8 cellular contexts compared by ENCODE assay signal in genomic region chr10:34638405-34639054, GRCh38.
A peak's percentile ranks its signal among the peaks of the same experiment; 100 is the strongest.
DNase-seq lines count a peak whose midpoint lies in the region; ATAC-seq and TF ChIP-seq lines count a peak whose summit lies in the region.

No MANE protein-coding gene starts in this region.

- H3K36me3 Mint-ChIP-seq in nephron progenitor cell (ENCODE audit: low read depth): peaks cover 17% of the 10 kb centered on the region

- no peak overlapping the region for H3K27ac Mint-ChIP-seq in nephron progenitor cell
- H3K27ac Mint-ChIP-seq in stimulated activated naive CD8-positive, alpha-beta T cell treated with anti-CD3 and anti-CD28 coated beads, Interleukin-15, amount 100 ng/mL, for 72 hours: no peak overlapping the region

- no peak overlapping the region for H3K4me3 Mint-ChIP-seq in nephron progenitor cell
- no peak overlapping the region for H3K4me3 Mint-ChIP-seq in stimulated activated naive CD8-positive, alpha-beta T cell treated with anti-CD3 and anti-CD28 coated beads, Interleukin-15, amount 100 ng/mL, for 72 hours

- no peak overlapping the region for H3K4me2 ChIP-seq in OCI-LY1 (ENCODE audit: low read length)

- TF ChIP-seq POLR2A in esophagus squamous epithelium (IDR thresholded peaks at IDR 0.05): no peak

- H3K4me3 ChIP-seq in OCI-LY1 (ENCODE audit: low read depth, low read length, poor library complexity, severe bottlenecking) (no peak overlapping the region), esophagus squamous epithelium (no peak overlapping the region)

- H3F3A ChIP-seq in OCI-LY1 (ENCODE audit: insufficient read depth, low read length): no peaks in the 10 kb centered on the region

- peaks cover 84% of the 10 kb centered on the region for H3K4me1 Mint-ChIP-seq in nephron progenitor cell
- peaks cover 7% of the 10 kb centered on the region for H3K4me1 Mint-ChIP-seq in stimulated activated naive CD8-positive, alpha-beta T cell treated with anti-CD3 and anti-CD28 coated beads, Interleukin-15, amount 100 ng/mL, for 72 hours

- H3K9me3 ChIP-seq in OCI-LY1 (ENCODE audit: low read length) (no peaks in the 10 kb centered on the region), esophagus squamous epithelium (no peaks in the 10 kb centered on the region)

- no peaks in the 10 kb centered on the region for H3K9me2 ChIP-seq in OCI-LY1 (ENCODE audit: low read depth, low read length)

- no peak overlapping the region for H3K27ac ChIP-seq in OCI-LY1 (ENCODE audit: low read depth, low read length, poor library complexity, severe bottlenecking)
- H3K27ac ChIP-seq in esophagus squamous epithelium: peak overlapping the region in 1 of 4 donors; percentile 10

- no peaks in the 10 kb centered on the region for H3K27me3 Mint-ChIP-seq in nephron progenitor cell (ENCODE audit: low read depth, poor library complexity)
- peaks cover 8% of the 10 kb centered on the region for H3K27me3 Mint-ChIP-seq in stimulated activated naive CD8-positive, alpha-beta T cell treated with anti-CD3 and anti-CD28 coated beads, Interleukin-15, amount 100 ng/mL, for 72 hours

- H3K36me3 ChIP-seq in OCI-LY1 (ENCODE audit: insufficient read depth, low read length) (no peaks in the 10 kb centered on the region), esophagus squamous epithelium (no peaks in the 10 kb centered on the region)

- no peaks in the 10 kb centered on the region for H3K4me1 ChIP-seq in OCI-LY1 (ENCODE audit: insufficient read depth, low read length, severe bottlenecking)
- H3K4me1 ChIP-seq in esophagus squamous epithelium: peaks cover 0 to 57% (median 3%) of the 10 kb centered on the region in 3 donors

- no peak overlapping the region for H2AFZ ChIP-seq in OCI-LY1 (ENCODE audit: low read length)

- 22 to 26% methylated on average over 4 of the region's 4 CpGs for WGBS in esophagus squamous epithelium, 2 donors

- H3K79me2 ChIP-seq in OCI-LY1 (ENCODE audit: insufficient read depth, low read length): no peaks in the 10 kb centered on the region

- no peaks in the 10 kb centered on the region for H4K20me1 ChIP-seq in OCI-LY1 (ENCODE audit: insufficient read depth, low read length)

- H3K9ac ChIP-seq in OCI-LY1 (ENCODE audit: low read length): no peak overlapping the region

- TF ChIP-seq CTCF in OCI-LY1 (IDR thresholded peaks at IDR 0.05; ENCODE audit: low read length) (peak; percentile 87), esophagus squamous epithelium (IDR thresholded peaks at IDR 0.05) (peak; percentile 78 to 95 (median 91)), nephron progenitor cell (IDR thresholded peaks at IDR 0.05) (peak; percentile 94)

- ATAC-seq in HG03521 (IDR thresholded peaks at IDR 0.05; ENCODE audit: unreplicated experiment): peak; percentile 39
- ATAC-seq in stimulated activated naive CD8-positive, alpha-beta T cell treated with anti-CD3 and anti-CD28 coated beads, Interleukin-15, amount 100 ng/mL, for 72 hours: no peak

- H3K9me3 Mint-ChIP-seq in nephron progenitor cell: no peaks in the 10 kb centered on the region
- no peaks in the 10 kb centered on the region for H3K9me3 Mint-ChIP-seq in stimulated activated naive CD8-positive, alpha-beta T cell treated with anti-CD3 and anti-CD28 coated beads, Interleukin-15, amount 100 ng/mL, for 72 hours

- intact Hi-C loops in esophagus squamous epithelium (cut with DNase I): loop anchor here (10.0 kb wide), 1 partner anchor 1304 kb away; the partner anchor contains the start of gene NRP1

- DNase-seq in NOMO-1 (lab: John Stamatoyannopoulos, UW; ENCODE audit: unreplicated experiment in 2 of 2) (peak; percentile 55 to 59), NOMO-1 treated with dmso at 0.1 percent for 144 hours (lab: John Stamatoyannopoulos, UW; ENCODE audit: unreplicated experiment) (no peak), activated T-cell treated with anti-CD3 and anti-CD28 coated beads for 4 hours (peak; percentile 56), esophagus squamous epithelium (lab: John Stamatoyannopoulos, UW) (no peak), nephron progenitor cell (peak; percentile 85)
- DNase-seq in stimulated activated naive CD8-positive, alpha-beta T cell treated with anti-CD3 and anti-CD28 coated beads, Interleukin-15, amount 100 ng/mL, for 72 hours: peak; percentile 52 to 54

- H3K27me3 ChIP-seq in OCI-LY1 (ENCODE audit: insufficient read depth, low read length): no peaks in the 10 kb centered on the region
- H3K27me3 ChIP-seq in esophagus squamous epithelium: no peaks in the 10 kb centered on the region

Comparison
In these comparisons a context has a peak if more than half of its experiments do, and no peak if none do; other contexts are left out.
1. DNase-seq: peak in NOMO-1 (2 of 2), activated T-cell treated with anti-CD3 and anti-CD28 coated beads for 4 hours (single experiment), nephron progenitor cell (single experiment) and stimulated activated naive CD8-positive, alpha-beta T cell treated with anti-CD3 and anti-CD28 coated beads, Interleukin-15, amount 100 ng/mL, for 72 hours (2 of 2); none in NOMO-1 treated with dmso at 0.1 percent for 144 hours (single experiment) and esophagus squamous epithelium (single experiment).
2. Peak in every context shown above with its lines, with median percentiles within 50 percentile points of each other: CTCF ChIP-seq.